In the genomic region with DNA sequence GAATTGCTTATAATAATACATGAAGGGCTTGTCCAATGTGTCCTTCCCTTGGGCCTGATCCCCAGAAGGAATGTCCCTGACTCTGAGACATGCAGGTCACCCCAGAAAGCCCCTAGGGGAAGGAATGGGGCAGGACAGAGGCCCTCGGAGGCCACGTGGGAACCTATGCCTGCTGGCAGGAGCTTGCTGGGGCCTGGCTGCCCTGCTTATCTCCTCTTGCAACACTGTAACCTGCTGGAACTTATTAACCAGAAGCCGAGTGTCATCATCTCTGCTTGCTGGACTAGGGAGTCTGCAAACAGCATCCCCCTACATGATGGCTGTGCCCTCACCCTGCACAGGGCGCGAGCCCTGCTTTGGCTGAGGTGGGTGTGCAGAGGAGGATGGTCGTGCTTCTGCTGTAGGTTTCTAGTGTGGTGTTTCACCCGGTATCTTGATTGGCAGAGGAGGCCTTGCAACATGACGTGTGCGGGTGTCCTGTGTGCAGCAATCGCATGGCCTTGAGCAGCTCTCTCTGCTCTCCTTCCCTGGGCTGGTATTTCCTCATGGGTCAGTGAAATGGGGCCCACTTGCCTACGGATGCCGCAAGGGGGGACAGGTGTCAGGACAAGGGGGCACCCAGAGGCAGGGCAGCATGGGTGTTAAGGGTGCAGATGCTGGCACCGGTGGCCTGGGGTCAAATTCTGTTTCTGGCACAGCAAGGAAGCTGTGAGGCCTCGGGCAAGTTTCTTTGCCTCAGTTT, we compare ENCODE assay signal across 1 cellular context.
TF ChIP-seq lines count a peak whose summit lies in the region.

No MANE protein-coding gene starts in this region.

TF ChIP-seq in HepG2, 621 proteins besides CTCF, POLR2A, EP300 and RAD21 (continued from another document):
- TF ChIP-seq, protein P1, sequence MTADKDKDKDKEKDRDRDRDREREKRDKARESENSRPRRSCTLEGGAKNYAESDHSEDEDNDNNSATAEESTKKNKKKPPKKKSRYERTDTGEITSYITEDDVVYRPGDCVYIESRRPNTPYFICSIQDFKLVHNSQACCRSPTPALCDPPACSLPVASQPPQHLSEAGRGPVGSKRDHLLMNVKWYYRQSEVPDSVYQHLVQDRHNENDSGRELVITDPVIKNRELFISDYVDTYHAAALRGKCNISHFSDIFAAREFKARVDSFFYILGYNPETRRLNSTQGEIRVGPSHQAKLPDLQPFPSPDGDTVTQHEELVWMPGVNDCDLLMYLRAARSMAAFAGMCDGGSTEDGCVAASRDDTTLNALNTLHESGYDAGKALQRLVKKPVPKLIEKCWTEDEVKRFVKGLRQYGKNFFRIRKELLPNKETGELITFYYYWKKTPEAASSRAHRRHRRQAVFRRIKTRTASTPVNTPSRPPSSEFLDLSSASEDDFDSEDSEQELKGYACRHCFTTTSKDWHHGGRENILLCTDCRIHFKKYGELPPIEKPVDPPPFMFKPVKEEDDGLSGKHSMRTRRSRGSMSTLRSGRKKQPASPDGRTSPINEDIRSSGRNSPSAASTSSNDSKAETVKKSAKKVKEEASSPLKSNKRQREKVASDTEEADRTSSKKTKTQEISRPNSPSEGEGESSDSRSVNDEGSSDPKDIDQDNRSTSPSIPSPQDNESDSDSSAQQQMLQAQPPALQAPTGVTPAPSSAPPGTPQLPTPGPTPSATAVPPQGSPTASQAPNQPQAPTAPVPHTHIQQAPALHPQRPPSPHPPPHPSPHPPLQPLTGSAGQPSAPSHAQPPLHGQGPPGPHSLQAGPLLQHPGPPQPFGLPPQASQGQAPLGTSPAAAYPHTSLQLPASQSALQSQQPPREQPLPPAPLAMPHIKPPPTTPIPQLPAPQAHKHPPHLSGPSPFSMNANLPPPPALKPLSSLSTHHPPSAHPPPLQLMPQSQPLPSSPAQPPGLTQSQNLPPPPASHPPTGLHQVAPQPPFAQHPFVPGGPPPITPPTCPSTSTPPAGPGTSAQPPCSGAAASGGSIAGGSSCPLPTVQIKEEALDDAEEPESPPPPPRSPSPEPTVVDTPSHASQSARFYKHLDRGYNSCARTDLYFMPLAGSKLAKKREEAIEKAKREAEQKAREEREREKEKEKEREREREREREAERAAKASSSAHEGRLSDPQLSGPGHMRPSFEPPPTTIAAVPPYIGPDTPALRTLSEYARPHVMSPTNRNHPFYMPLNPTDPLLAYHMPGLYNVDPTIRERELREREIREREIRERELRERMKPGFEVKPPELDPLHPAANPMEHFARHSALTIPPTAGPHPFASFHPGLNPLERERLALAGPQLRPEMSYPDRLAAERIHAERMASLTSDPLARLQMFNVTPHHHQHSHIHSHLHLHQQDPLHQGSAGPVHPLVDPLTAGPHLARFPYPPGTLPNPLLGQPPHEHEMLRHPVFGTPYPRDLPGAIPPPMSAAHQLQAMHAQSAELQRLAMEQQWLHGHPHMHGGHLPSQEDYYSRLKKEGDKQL (CRISPR knock-in tag; IDR thresholded peaks at IDR 0.05; ENCODE audit: low read depth) = 0 out of 2 replicates have a peak, but pooled peaks have one; percentile 29
- TF ChIP-seq SOX6 (IDR thresholded peaks at IDR 0.05) (no peak), SOX6 (CRISPR knock-in tag; IDR thresholded peaks at IDR 0.05) (peak; percentile 91), TRAFD1 (CRISPR knock-in tag; IDR thresholded peaks at IDR 0.05; ENCODE audit: borderline replicate concordance) (no peak), SALL1 (CRISPR knock-in tag; IDR thresholded peaks at IDR 0.05) (peak; percentile 90), FOXK2 (IDR thresholded peaks at IDR 0.05) (peak; percentile 77; the same call in 1 of the 2 replicates), KLF16 (CRISPR knock-in tag; IDR thresholded peaks at IDR 0.05) (peak in 1 of 2 experiments; percentile 92; a peak in 2 of 4 replicates), PCBP1 (IDR thresholded peaks at IDR 0.05; ENCODE audit: borderline replicate concordance, low read depth, low read length) (no peak)
- TF ChIP-seq, protein P2, sequence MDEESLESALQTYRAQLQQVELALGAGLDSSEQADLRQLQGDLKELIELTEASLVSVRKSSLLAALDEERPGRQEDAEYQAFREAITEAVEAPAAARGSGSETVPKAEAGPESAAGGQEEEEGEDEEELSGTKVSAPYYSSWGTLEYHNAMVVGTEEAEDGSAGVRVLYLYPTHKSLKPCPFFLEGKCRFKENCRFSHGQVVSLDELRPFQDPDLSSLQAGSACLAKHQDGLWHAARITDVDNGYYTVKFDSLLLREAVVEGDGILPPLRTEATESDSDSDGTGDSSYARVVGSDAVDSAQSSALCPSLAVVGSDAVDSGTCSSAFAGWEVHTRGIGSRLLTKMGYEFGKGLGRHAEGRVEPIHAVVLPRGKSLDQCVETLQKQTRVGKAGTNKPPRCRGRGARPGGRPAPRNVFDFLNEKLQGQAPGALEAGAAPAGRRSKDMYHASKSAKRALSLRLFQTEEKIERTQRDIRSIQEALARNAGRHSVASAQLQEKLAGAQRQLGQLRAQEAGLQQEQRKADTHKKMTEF (CRISPR knock-in tag; IDR thresholded peaks at IDR 0.05) = peak; percentile 85
